ENCODE assay signal across 9 cellular contexts in the genomic region with DNA sequence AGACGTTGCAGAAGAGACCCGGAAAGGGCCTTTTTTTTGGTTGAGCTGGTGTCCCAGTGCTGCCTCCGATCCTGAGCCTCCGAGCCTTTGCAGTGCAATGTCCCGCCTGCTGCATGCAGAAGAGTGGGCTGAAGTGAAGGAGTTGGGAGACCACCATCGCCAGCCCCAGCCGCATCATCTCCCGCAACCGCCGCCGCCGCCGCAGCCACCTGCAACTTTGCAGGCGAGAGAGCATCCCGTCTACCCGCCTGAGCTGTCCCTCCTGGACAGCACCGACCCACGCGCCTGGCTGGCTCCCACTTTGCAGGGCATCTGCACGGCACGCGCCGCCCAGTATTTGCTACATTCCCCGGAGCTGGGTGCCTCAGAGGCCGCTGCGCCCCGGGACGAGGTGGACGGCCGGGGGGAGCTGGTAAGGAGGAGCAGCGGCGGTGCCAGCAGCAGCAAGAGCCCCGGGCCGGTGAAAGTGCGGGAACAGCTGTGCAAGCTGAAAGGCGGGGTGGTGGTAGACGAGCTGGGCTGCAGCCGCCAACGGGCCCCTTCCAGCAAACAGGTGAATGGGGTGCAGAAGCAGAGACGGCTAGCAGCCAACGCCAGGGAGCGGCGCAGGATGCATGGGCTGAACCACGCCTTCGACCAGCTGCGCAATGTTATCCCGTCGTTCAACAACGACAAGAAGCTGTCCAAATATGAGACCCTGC. TPM values are rescaled to one million over a fixed set of nuclear protein-coding genes. Genes with fewer than 3 reads are reported as not detected.
DNase-seq lines count a peak whose midpoint lies in the region; ATAC-seq, FAIRE-seq and TF ChIP-seq lines count a peak whose summit lies in the region.
"Had no signal": no experiment of that assay in that cellular context is flagged by ENCODE, and none has a peak within 500 bp of the region (broad histone marks: within the 10 kb centered on the region; RNA-seq: fewer than 3 reads in every experiment).

No MANE protein-coding gene starts in this region.

- H3K27me3 ChIP-seq in HAP-1 (ENCODE audit: low read depth) (peaks cover 2% of the 10 kb centered on the region; the same call in 1 of the 2 replicates), left ventricle myocardium inferior (ENCODE audit: low read depth) (peaks cover 87% of the 10 kb centered on the region), small intestine (ENCODE audit: control insufficient read depth in 2 of 2, insufficient read depth in 2 of 2, low read length in 2 of 2) (peaks cover 6 to 28% of the 10 kb centered on the region in 2 donors)

- H3K9me3 ChIP-seq in HAP-1 (peaks cover 5% of the 10 kb centered on the region; the same call in 1 of the 2 replicates), SK-N-MC (ENCODE audit: low read depth, low read length) (no peaks in the 10 kb centered on the region), left ventricle myocardium inferior (replicated peaks) (no peaks in the 10 kb centered on the region), small intestine (ENCODE audit: control insufficient read depth, low read depth) (no peaks in the 10 kb centered on the region)

- H3K36me3 ChIP-seq in HAP-1 (replicated peaks) (no peaks in the 10 kb centered on the region; the same call in 1 of the 2 replicates), SK-N-MC (ENCODE audit: insufficient read depth, low read length) (no peaks in the 10 kb centered on the region), left ventricle myocardium inferior (no peaks in the 10 kb centered on the region), small intestine (ENCODE audit: control insufficient read depth in 2 of 2, insufficient read depth in 2 of 2, low read length in 2 of 2) (no peaks in the 10 kb centered on the region)

- FAIRE-seq in small intestine (lab: Jason Lieb, UNC), result no peak

- 1 to 2% (median 1%) methylated on average over 45 to 49 of the region's 49 CpGs for WGBS in small intestine, 3 donors

- H3K27ac ChIP-seq in SK-N-MC (no peak overlapping the region), left ventricle myocardium inferior (replicated peaks) (no peak overlapping the region), small intestine (ENCODE audit: low read depth in 1 of 2, low read length in 1 of 2) (no peak overlapping the region)

- ATAC-seq in GM18502 (IDR thresholded peaks at IDR 0.05; ENCODE audit: poor library complexity, unreplicated experiment), result no peak

- TF ChIP-seq CTCF in left ventricle myocardium inferior (IDR thresholded peaks at IDR 0.05; ENCODE audit: borderline replicate concordance), result no peak

- H3K4me1 ChIP-seq in HAP-1, result peaks cover 17% of the 10 kb centered on the region
- peaks cover 29% of the 10 kb centered on the region for H3K4me1 ChIP-seq in left ventricle myocardium inferior
- H3K4me1 ChIP-seq in small intestine (ENCODE audit: control insufficient read depth in 2 of 2, insufficient read depth in 1 of 2, low read depth in 1 of 2, low read length in 1 of 2), result peaks cover 0 to 6% of the 10 kb centered on the region in 2 donors

- H3K4me3 ChIP-seq in HAP-1 (peak overlapping the region; percentile 36), SK-N-MC (peak overlapping the region; percentile 78), left ventricle myocardium inferior (peak overlapping the region; percentile 63), small intestine (ENCODE audit: low read depth in 1 of 2, low read length in 2 of 2) (peak overlapping the region; percentile 34 to 43)

- no peak overlapping the region for H3K9ac ChIP-seq in SK-N-MC (ENCODE audit: insufficient read length)

- intact Hi-C loops in left ventricle myocardium inferior (cut with micrococcal nuclease), result no loop called here

- in situ Hi-C loops in HAP-1 (cut with MboI; ENCODE audit: low sequenced_read_pairs), result no loop called here

- peak in 1 of 2 experiments; percentile 50 for DNase-seq in HAP-1 (ENCODE audit: low spot score in 2 of 2)
- DNase-seq in SK-N-MC (ENCODE audit: low read depth, low spot score), result no peak
- no peak for DNase-seq in left ventricle myocardium inferior
- DNase-seq in small intestine, result no peak
- no peak for DNase-seq in cerebellar cortex (ENCODE audit: low spot score)
- DNase-seq in UCSD-AML1 (lab: John Stamatoyannopoulos, UW; ENCODE audit: unreplicated experiment), result no peak
- no peak for DNase-seq in hypothalamus (lab: John Stamatoyannopoulos, UW)

RNA-seq across cellular contexts. Expression of a gene that starts 0.4 kb away (rescaled TPM):
- total RNA-seq in left ventricle myocardium inferior, result not detected
- 10 to 100 TPM in 2 of 3 donors, 1 to 10 TPM in 1; 8.9 to 21.3 (median 17.4) TPM for polyA plus RNA-seq in small intestine
- total RNA-seq: activated naive CD4-positive, alpha-beta T cell treated with anti-CD3 and anti-CD28 coated beads, Interleukin-2, amount 50 U/mL, for 72 hours had no signal
